In genomic region chr4:37686373-37687174, GRCh38 we compare ENCODE assay signal across 8 cellular contexts. TPM values are rescaled to one million over a fixed set of nuclear protein-coding genes. Genes with fewer than 3 reads are reported as not detected.
DNase-seq lines count a peak whose midpoint lies in the region; ATAC-seq and TF ChIP-seq lines count a peak whose summit lies in the region.

RELL1 (minus strand) TSS chr4:37686376; CDS start chr4:37686287, 89 bp downstream.

- H3K9ac ChIP-seq in Loucy (ENCODE audit: low read depth, low read length, poor library complexity, severe bottlenecking) (peak within 1 kb of the TSS; percentile 75), fibroblast of lung (ENCODE audit: insufficient read depth, low read length) (peak within 1 kb of the TSS; percentile 97)

- H3K27ac ChIP-seq in DOHH2 (ENCODE audit: low read depth, low read length) (peak within 1 kb of the TSS; percentile 0), fibroblast of lung (ENCODE audit: insufficient read depth, low read length) (peak within 1 kb of the TSS; percentile 90)
- H3K27ac ChIP-seq in naive thymus-derived CD4-positive, alpha-beta T cell (ENCODE audit: low read depth, low read length) = peak within 1 kb of the TSS; percentile 92

- H3K27me3 Mint-ChIP-seq in naive thymus-derived CD4-positive, alpha-beta T cell = peaks cover 0 to 11% (median 0%) of the 10 kb centered on the region in 5 donors
- H3K27me3 Mint-ChIP-seq in stimulated activated memory B cell treated with anti-CD40 and anti-IgM and Interleukin-4, amounts not matched to agents 10 μg/mL and 1 μg/mL and 100 μg/mL, for 72 hours = no peaks in the 10 kb centered on the region

- H4K20me1 ChIP-seq in DOHH2 (ENCODE audit: control insufficient read depth, insufficient read depth, low read depth, low read length) = no peaks in the 10 kb centered on the region; the same call in 1 of the 2 replicates
- H4K20me1 ChIP-seq in Loucy (ENCODE audit: insufficient read depth, low read length, poor library complexity, severe bottlenecking) = peaks cover 16% of the 10 kb centered on the region
- H4K20me1 ChIP-seq in fibroblast of lung (ENCODE audit: control insufficient read depth, extremely low read depth, insufficient read depth, low read length) = no peaks in the 10 kb centered on the region

- H3K79me2 ChIP-seq in DOHH2 (ENCODE audit: control insufficient read depth, low read length) (no peaks in the 10 kb centered on the region), Loucy (ENCODE audit: insufficient read depth, low read length) (peaks cover 17% of the 10 kb centered on the region), fibroblast of lung (ENCODE audit: control insufficient read depth, insufficient read depth, low read length) (peaks cover 10% of the 10 kb centered on the region)

- intact Hi-C loops in naive thymus-derived CD4-positive, alpha-beta T cell (cut with micrococcal nuclease) = loop anchor here (1.0 to 10.0 kb wide), 21 partner anchors 44 to 1841 kb away; partner anchors contain the start of genes PGM2 (in 2 of the 2), WDR19 (in 2 of the 2), ARAP2 (in 1 of the 2) and KLF3 (in 1 of the 2)

- DNase-seq in H7 (peak; percentile 99), SHP77 (lab: John Stamatoyannopoulos, UW) (peak; percentile 79 to 80), fibroblast of lung (ENCODE audit: low read depth in 2 of 2) (peak; percentile 99 to 100)
- peak; percentile 98 for DNase-seq in activated T-helper 9 cell treated with anti-CD3 and anti-CD28 coated beads, Interleukin-2, amount 50 U/mL, for 16 hours (ENCODE audit: low read depth)
- DNase-seq in naive thymus-derived CD4-positive, alpha-beta T cell = peak; percentile 96 to 99 (median 99)

- H3K27me3 ChIP-seq in DOHH2 (ENCODE audit: control insufficient read depth, low read length) = no peaks in the 10 kb centered on the region
- peaks cover 2% of the 10 kb centered on the region; the same call in 1 of the 2 replicates for H3K27me3 ChIP-seq in H7 (ENCODE audit: control insufficient read depth, insufficient read depth, low read length)
- no peaks in the 10 kb centered on the region for H3K27me3 ChIP-seq in Loucy (ENCODE audit: insufficient read depth, low read length, poor library complexity, severe bottlenecking)
- H3K27me3 ChIP-seq in fibroblast of lung (ENCODE audit: control insufficient read depth, insufficient read depth, low read length) = no peaks in the 10 kb centered on the region
- H3K27me3 ChIP-seq in naive thymus-derived CD4-positive, alpha-beta T cell (ENCODE audit: control insufficient read depth in 2 of 2, insufficient read depth in 2 of 2, low read length in 2 of 2) = no peaks in the 10 kb centered on the region

- ATAC-seq in naive thymus-derived CD4-positive, alpha-beta T cell = peak; percentile 92
- peak; percentile 95 for ATAC-seq in stimulated activated memory B cell treated with anti-CD40 and anti-IgM and Interleukin-4, amounts not matched to agents 10 μg/mL and 1 μg/mL and 100 μg/mL, for 72 hours

- TF ChIP-seq CTCF in DOHH2 (IDR thresholded peaks at IDR 0.05; ENCODE audit: low read depth, low read length, poor library complexity, severe bottlenecking) (no peak), Loucy (conservative IDR thresholded peaks at IDR 0.05; ENCODE audit: low read length) (no peak), fibroblast of lung (conservative IDR thresholded peaks at IDR 0.05 in 1 of 2, IDR thresholded peaks at IDR 0.05 in 1 of 2; ENCODE audit: low read depth in 1 of 2, low read length in 2 of 2) (no peak)

- H3K36me3 Mint-ChIP-seq in naive thymus-derived CD4-positive, alpha-beta T cell = peaks cover 0 to 13% (median 0%) of the 10 kb centered on the region in 5 donors
- H3K36me3 Mint-ChIP-seq in stimulated activated memory B cell treated with anti-CD40 and anti-IgM and Interleukin-4, amounts not matched to agents 10 μg/mL and 1 μg/mL and 100 μg/mL, for 72 hours = no peaks in the 10 kb centered on the region

- no peaks in the 10 kb centered on the region for H3K9me2 ChIP-seq in DOHH2 (replicated peaks; ENCODE audit: control insufficient read depth, low read length)
- H3K9me2 ChIP-seq in Loucy (replicated peaks; ENCODE audit: low read depth, low read length) = no peaks in the 10 kb centered on the region

- H3K4me3 Mint-ChIP-seq in naive thymus-derived CD4-positive, alpha-beta T cell = peak within 1 kb of the TSS; percentile 92 to 98 (median 96)
- H3K4me3 Mint-ChIP-seq in stimulated activated memory B cell treated with anti-CD40 and anti-IgM and Interleukin-4, amounts not matched to agents 10 μg/mL and 1 μg/mL and 100 μg/mL, for 72 hours = peak within 1 kb of the TSS; percentile 87

- POLR2A ChIA-PET in naive thymus-derived CD4-positive, alpha-beta T cell (lab: Charles Lee) = interaction anchor here (0.6 to 1.5 kb wide), 6 partner anchors 27 to 997 kb away, joined by 3 to 9 read pairs (median 6); partner anchors contain the start of gene PGM2

- peaks cover 34 to 41% (median 39%) of the 10 kb centered on the region in 7 donors for H3K4me1 Mint-ChIP-seq in naive thymus-derived CD4-positive, alpha-beta T cell
- peaks cover 28% of the 10 kb centered on the region for H3K4me1 Mint-ChIP-seq in stimulated activated memory B cell treated with anti-CD40 and anti-IgM and Interleukin-4, amounts not matched to agents 10 μg/mL and 1 μg/mL and 100 μg/mL, for 72 hours

- peak within 1 kb of the TSS; percentile 75 for H3K4me2 ChIP-seq in DOHH2 (ENCODE audit: low read length)
- H3K4me2 ChIP-seq in Loucy (ENCODE audit: low read depth, low read length, poor library complexity, severe bottlenecking) = peak within 1 kb of the TSS; percentile 82
- H3K4me2 ChIP-seq in fibroblast of lung (ENCODE audit: extremely low read depth, insufficient read depth, low read length) = peak within 1 kb of the TSS; percentile 85

- H3K27ac Mint-ChIP-seq in naive thymus-derived CD4-positive, alpha-beta T cell = peak within 1 kb of the TSS; percentile 88 to 99 (median 95)
- H3K27ac Mint-ChIP-seq in stimulated activated memory B cell treated with anti-CD40 and anti-IgM and Interleukin-4, amounts not matched to agents 10 μg/mL and 1 μg/mL and 100 μg/mL, for 72 hours = peak within 1 kb of the TSS; percentile 48

- H3K4me1 ChIP-seq in DOHH2 (ENCODE audit: control insufficient read depth, low read length) (peaks cover 36% of the 10 kb centered on the region), Loucy (ENCODE audit: insufficient read depth, low read length, poor library complexity, severe bottlenecking) (peaks cover 33% of the 10 kb centered on the region), fibroblast of lung (ENCODE audit: control insufficient read depth, extremely low read depth, insufficient read depth, low read length) (peaks cover 4% of the 10 kb centered on the region)
- peaks cover 22 to 30% of the 10 kb centered on the region in 2 donors for H3K4me1 ChIP-seq in naive thymus-derived CD4-positive, alpha-beta T cell (ENCODE audit: control insufficient read depth in 2 of 2, insufficient read depth in 2 of 2, low read length in 2 of 2)

- CTCF ChIA-PET in naive thymus-derived CD4-positive, alpha-beta T cell (lab: Charles Lee) = interaction anchor here (1.2 kb wide), 2 partner anchors 83 to 95 kb away, joined by 3 read pairs; no protein-coding TSS in a partner anchor

- H3K9me3 ChIP-seq in DOHH2 (ENCODE audit: control insufficient read depth, insufficient read depth, low read length) (no peaks in the 10 kb centered on the region), Loucy (ENCODE audit: insufficient read depth, low read depth, low read length) (no peaks in the 10 kb centered on the region), fibroblast of lung (ENCODE audit: control insufficient read depth, insufficient read depth, low read depth, low read length) (no peaks in the 10 kb centered on the region)
- no peaks in the 10 kb centered on the region for H3K9me3 ChIP-seq in naive thymus-derived CD4-positive, alpha-beta T cell (ENCODE audit: control insufficient read depth in 2 of 3, low read length in 3 of 3)

- peaks cover 11% of the 10 kb centered on the region for H3F3A ChIP-seq in DOHH2 (ENCODE audit: control insufficient read depth, insufficient read depth)
- H3F3A ChIP-seq in Loucy (ENCODE audit: low read depth) = peaks cover 4% of the 10 kb centered on the region; the same call in 1 of the 2 replicates

- H3K4me3 ChIP-seq in DOHH2 (ENCODE audit: low read length) = peak within 1 kb of the TSS; percentile 88
- peak within 1 kb of the TSS; percentile 88 for H3K4me3 ChIP-seq in H7 (ENCODE audit: insufficient read depth, low read depth, low read length)
- peak within 1 kb of the TSS; percentile 77 for H3K4me3 ChIP-seq in Loucy (ENCODE audit: low read length, poor library complexity, severe bottlenecking)
- H3K4me3 ChIP-seq in fibroblast of lung (replicated peaks in 1 of 4; ENCODE audit: control extremely low read depth in 1 of 4, insufficient read depth in 1 of 4, low read depth in 3 of 4, low read length in 4 of 4) = peak within 1 kb of the TSS; percentile 78 to 85 (median 84)
- peak within 1 kb of the TSS; percentile 50 for H3K4me3 ChIP-seq in naive thymus-derived CD4-positive, alpha-beta T cell (ENCODE audit: low read length)

- no peaks in the 10 kb centered on the region for H3K9me3 Mint-ChIP-seq in naive thymus-derived CD4-positive, alpha-beta T cell
- no peaks in the 10 kb centered on the region for H3K9me3 Mint-ChIP-seq in stimulated activated memory B cell treated with anti-CD40 and anti-IgM and Interleukin-4, amounts not matched to agents 10 μg/mL and 1 μg/mL and 100 μg/mL, for 72 hours

- H2AFZ ChIP-seq in Loucy (ENCODE audit: low read length) (peak within 1 kb of the TSS; percentile 91), fibroblast of lung (ENCODE audit: low read length) (peak within 1 kb of the TSS; percentile 66)

- H3K36me3 ChIP-seq in DOHH2 (ENCODE audit: control insufficient read depth, low read length) (no peaks in the 10 kb centered on the region), H7 (replicated peaks; ENCODE audit: control insufficient read depth, insufficient read depth, low read length) (no peaks in the 10 kb centered on the region), Loucy (ENCODE audit: insufficient read depth, low read length) (no peaks in the 10 kb centered on the region), fibroblast of lung (ENCODE audit: control insufficient read depth, insufficient read depth, low read length) (no peaks in the 10 kb centered on the region)
- peaks cover 0 to 5% (median 0%) of the 10 kb centered on the region in 3 experiments for H3K36me3 ChIP-seq in naive thymus-derived CD4-positive, alpha-beta T cell (ENCODE audit: control insufficient read depth in 2 of 3, insufficient read depth in 3 of 3, low read length in 3 of 3)

RNA-seq across cellular contexts. Expression of gene RELL1, which starts in this region (rescaled TPM):
- total RNA-seq in H7 (2014; rRNA removed; shearing (Covaris generic)) = 19.1 and 25.2 TPM in 2 replicates
- total RNA-seq in fibroblast of lung = 65.0 and 71.0 TPM in 2 replicates
- 14.3 and 16.1 TPM in 2 replicates for polyA plus RNA-seq in fibroblast of lung
- polyA plus RNA-seq in fibroblast of lung (2012) = 7.0 and 9.0 TPM in 2 replicates
- 12.2 and 21.0 TPM in 2 replicates for polyA minus RNA-seq in fibroblast of lung (ENCODE audit: low replicate concordance)
- total RNA-seq in naive thymus-derived CD4-positive, alpha-beta T cell = 10 to 100 TPM; 25.5 to 35.2 (median 28.2) TPM
- 1 to 10 TPM; 4.8 to 7.6 TPM for polyA plus RNA-seq in naive thymus-derived CD4-positive, alpha-beta T cell

Comparison
In these comparisons a context has a peak if more than half of its experiments do, and no peak if none do; other contexts are left out.
1. Peak in every context shown above with its lines: DNase-seq, ATAC-seq, H3K4me3 ChIP-seq and H3K27ac ChIP-seq.
2. H3K27ac ChIP-seq: peak in every context shown above with its lines; median percentile 92 in naive thymus-derived CD4-positive, alpha-beta T cell; 90 in fibroblast of lung; 0 in DOHH2.